Comparison of ENCODE assay signal across 11 cellular contexts in the genomic region with DNA sequence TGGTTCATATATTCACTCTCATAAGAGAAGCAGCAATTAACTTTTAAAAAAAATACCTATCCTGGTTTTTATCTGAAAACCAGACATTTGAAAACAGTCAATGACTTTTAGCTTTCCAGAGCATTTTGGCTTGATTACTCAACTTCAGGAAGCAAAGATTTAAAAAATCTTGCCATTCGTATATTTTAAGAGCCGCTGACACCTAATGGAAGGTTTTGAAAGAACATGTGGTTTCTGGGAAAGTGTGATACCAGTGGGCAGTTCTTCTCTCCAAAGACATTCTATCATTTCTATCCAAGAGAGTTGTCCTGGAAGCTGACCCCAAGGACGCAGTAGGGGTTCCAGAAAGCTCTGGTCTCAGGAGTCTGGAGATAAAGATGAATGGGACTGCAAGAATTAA.
DNase-seq lines count a peak whose midpoint lies in the region; ATAC-seq, FAIRE-seq and TF ChIP-seq lines count a peak whose summit lies in the region.
"Had no signal": no experiment of that assay in that cellular context is flagged by ENCODE, and none has a peak within 500 bp of the region (broad histone marks: within the 10 kb centered on the region; RNA-seq: fewer than 3 reads in every experiment).

No MANE protein-coding gene starts in this region.

- no peak overlapping the region for H3K23ac ChIP-seq in H1 (ENCODE audit: insufficient read length)

- H3K4me2 ChIP-seq in GM23338 (no peak overlapping the region), H1 (ENCODE audit: insufficient read depth in 1 of 2, low read depth in 2 of 2, low read length in 2 of 2) (no peak overlapping the region)

- H3K4me1 ChIP-seq in GM23338 (ENCODE audit: insufficient read depth) (no peaks in the 10 kb centered on the region), H1 (replicated peaks in 1 of 4; ENCODE audit: control insufficient read depth in 3 of 4, insufficient read depth in 4 of 4, low read length in 3 of 4) (no peaks in the 10 kb centered on the region)

- no peak overlapping the region for H2BK5ac ChIP-seq in H1 (ENCODE audit: low read depth, low read length)

- no peaks in the 10 kb centered on the region for H3K36me3 ChIP-seq in GM23338 (ENCODE audit: insufficient read depth)
- H3K36me3 ChIP-seq in H1 (ENCODE audit: control insufficient read depth in 2 of 4, insufficient read depth in 4 of 4, low read length in 3 of 4) = no peaks in the 10 kb centered on the region

- TF ChIP-seq CTCF in GM23338 (conservative IDR thresholded peaks at IDR 0.05; ENCODE audit: low read depth in 2 of 2) (peak; percentile 43 to 45), H1 (IDR thresholded peaks at IDR 0.05; ENCODE audit: control extremely low read depth in 1 of 3, insufficient read depth in 1 of 3, low read depth in 1 of 3, low read length in 3 of 3) (peak in 2 of 3 experiments; percentile 18 to 20; a peak in 2 of 4 replicates), omental fat pad (IDR thresholded peaks at IDR 0.05) (no peak)

- peak; percentile 62 for FAIRE-seq in H1 (lab: Jason Lieb, UNC)
- FAIRE-seq in frontal cortex (lab: Jason Lieb, UNC) = no peak
- FAIRE-seq: GM18507, TTC549 had no signal

- H2BK20ac ChIP-seq in H1 (ENCODE audit: low read length) = no peak overlapping the region

- no peaks in the 10 kb centered on the region for H3K23me2 ChIP-seq in H1 (ENCODE audit: low read depth, low read length)

- no peaks in the 10 kb centered on the region for H3K79me1 ChIP-seq in H1 (ENCODE audit: low read depth, low read length)

- TF ChIP-seq RAD21 in H1 (IDR thresholded peaks at IDR 0.05 in 1 of 2, conservative IDR thresholded peaks at IDR 0.05 in 1 of 2; ENCODE audit: low read depth in 2 of 2, low read length in 2 of 2) = peak; percentile 51 to 54

- H3K27ac ChIP-seq in GM23338 (ENCODE audit: low read depth) (no peak overlapping the region), H1 (ENCODE audit: low read depth, low read length) (no peak overlapping the region)

- no peak overlapping the region for H3K4ac ChIP-seq in H1 (replicated peaks; ENCODE audit: insufficient read length, low read depth, low read length)

- 0 out of 3 replicates have a peak, but pooled peaks have one; percentile 26 for ATAC-seq in GM23338
- peak; percentile 61 for ATAC-seq in omental fat pad (ENCODE audit: low FRiP score)
- ATAC-seq in HG03565 (IDR thresholded peaks at IDR 0.05; ENCODE audit: unreplicated experiment) = no peak

- H2BK12ac ChIP-seq in H1 (ENCODE audit: low read depth, low read length) = no peak overlapping the region

- H3K27ac Mint-ChIP-seq in GM23338 = no peak overlapping the region

- WGBS in H1 (ENCODE audit: extremely low coverage in 1 of 2, insufficient coverage in 1 of 2, insufficient read length in 1 of 2, insufficient replicate concordance in 2 of 2, low coverage in 1 of 2, low lambda C conversion rate in 2 of 2, missing lambda C conversion rate in 1 of 2), 2 experiments = 80% methylated on average over 3 of the region's 3 CpGs; no CpG with 5 or more reads in 1 of the 2 experiments

- no peak overlapping the region for H2BK120ac ChIP-seq in H1 (replicated peaks; ENCODE audit: low read depth, low read length)

- 0 out of 2 replicates have a peak, but pooled peaks cover 6% of the 10 kb centered on the region for H3K9me2 ChIP-seq in GM23338 (ENCODE audit: insufficient read depth)

- no peak for TF ChIP-seq POLR2A in H1 (IDR thresholded peaks at IDR 0.05; ENCODE audit: control extremely low read depth in 1 of 2, low read depth in 2 of 2, low read length in 2 of 2)

- H3K36me3 Mint-ChIP-seq in GM23338 (ENCODE audit: low read depth) = no peaks in the 10 kb centered on the region

- H3K18ac ChIP-seq in H1 (ENCODE audit: extremely low read depth, low read length) = no peak overlapping the region

- H3K4me3 ChIP-seq in GM23338 = no peak overlapping the region
- no peak overlapping the region for H3K4me3 ChIP-seq in H1 (ENCODE audit: extremely low read depth in 1 of 4, insufficient read depth in 2 of 4, low read depth in 3 of 4, low read length in 4 of 4)

- H3K4me3 Mint-ChIP-seq in GM23338 = no peak overlapping the region

- H4K5ac ChIP-seq in H1 (ENCODE audit: insufficient read length, low read depth, low read length) = no peak overlapping the region

- H3K9ac ChIP-seq in H1 (replicated peaks in 1 of 4; ENCODE audit: extremely low read depth in 1 of 4, low read depth in 3 of 4, low read length in 3 of 4) = no peak overlapping the region

- H3K27me3 Mint-ChIP-seq in GM23338 (ENCODE audit: insufficient read depth, low read depth, poor library complexity) = peaks cover 2% of the 10 kb centered on the region

- H3K9me3 ChIP-seq in H1 (ENCODE audit: insufficient read depth in 2 of 2, low read depth in 1 of 2, low read length in 1 of 2) = no peaks in the 10 kb centered on the region

- H3K27me3 ChIP-seq in GM23338 (ENCODE audit: insufficient read depth) (no peaks in the 10 kb centered on the region), H1 (replicated peaks in 1 of 4; ENCODE audit: control insufficient read depth in 3 of 4, extremely low read depth in 1 of 4, insufficient read depth in 3 of 4, low read length in 3 of 4) (no peaks in the 10 kb centered on the region)

- no peak overlapping the region for H2BK15ac ChIP-seq in H1 (ENCODE audit: low read length)

- H2AFZ ChIP-seq in GM23338 = no peak overlapping the region
- H2AFZ ChIP-seq in H1 (ENCODE audit: low read length) = no peak overlapping the region

- no peaks in the 10 kb centered on the region for H3K9me3 Mint-ChIP-seq in GM23338

- TF ChIP-seq EP300 in H1 (IDR thresholded peaks at IDR 0.05; ENCODE audit: borderline replicate concordance in 1 of 2, low read depth in 2 of 2, low read length in 2 of 2) = no peak

- peak; percentile 25 for DNase-seq in GM23338 (ENCODE audit: low spot score)
- DNase-seq in NCI-H460 (ENCODE audit: extremely low read depth, low read depth) = peak; percentile 19
- DNase-seq in H1 (ENCODE audit: low read depth in 1 of 2, low spot score in 2 of 2) = no peak
- DNase-seq in omental fat pad (ENCODE audit: low spot score) = no peak
- DNase-seq in cerebellar nuclear complex (lab: John Stamatoyannopoulos, UW) = no peak
- DNase-seq in frontal cortex (ENCODE audit: low spot score in 2 of 2) = no peak
- DNase-seq: hypothalamus, Karpas-422 had no signal

- H3K14ac ChIP-seq in H1 (ENCODE audit: insufficient read length) = no peak overlapping the region

- CTCF ChIA-PET in H1 (lab: Charles Lee; ENCODE audit: partially characterized antibody) = interaction anchor here (0.9 to 2.4 kb wide), 9 partner anchors 10 to 317 kb away, joined by 3 to 13 read pairs (median 4); no protein-coding TSS in a partner anchor

- H4K20me1 ChIP-seq in GM23338 (replicated peaks; ENCODE audit: insufficient read depth) (no peaks in the 10 kb centered on the region), H1 (replicated peaks in 1 of 2; ENCODE audit: control insufficient read depth in 1 of 2, insufficient read depth in 2 of 2, low read length in 2 of 2) (no peaks in the 10 kb centered on the region)

- no peak overlapping the region for H4K91ac ChIP-seq in H1 (replicated peaks; ENCODE audit: insufficient read length, low read length)

- H2AK5ac ChIP-seq in H1 (ENCODE audit: low read depth, low read length) = no peak overlapping the region

- POLR2A ChIA-PET in H1 (lab: Charles Lee; ENCODE audit: partially characterized antibody) = no interaction called here

- no peaks in the 10 kb centered on the region for H3F3A ChIP-seq in GM23338 (replicated peaks; ENCODE audit: low read depth)

- H3K79me2 ChIP-seq in GM23338 (replicated peaks; ENCODE audit: insufficient read depth) = no peaks in the 10 kb centered on the region
- no peaks in the 10 kb centered on the region for H3K79me2 ChIP-seq in H1 (ENCODE audit: control insufficient read depth in 1 of 2, insufficient read depth in 2 of 2, low read length in 2 of 2)

- H3K56ac ChIP-seq in H1 (replicated peaks; ENCODE audit: insufficient read length, low read depth, low read length) = no peak overlapping the region

- H3K4me1 Mint-ChIP-seq in GM23338 = peaks cover 11% of the 10 kb centered on the region

- H4K8ac ChIP-seq in H1 (ENCODE audit: extremely low read depth, insufficient read depth, low read length) = no peak overlapping the region

TF ChIP-seq in H1, 55 proteins besides CTCF, POLR2A, EP300 and RAD21:
- TF ChIP-seq GTF2F1 (IDR thresholded peaks at IDR 0.05; ENCODE audit: borderline replicate concordance, low read depth, low read length) = no peak
- TF ChIP-seq JUND (IDR thresholded peaks at IDR 0.05; ENCODE audit: low read length) = no peak
- no peak for TF ChIP-seq TCF12 (IDR thresholded peaks at IDR 0.05; ENCODE audit: low read depth, low read length)
- TF ChIP-seq BCL11A (IDR thresholded peaks at IDR 0.05; ENCODE audit: low read depth in 2 of 2, low read length in 2 of 2) = no peak
- no peak for TF ChIP-seq NRF1 (IDR thresholded peaks at IDR 0.05; ENCODE audit: low read depth, low read length)
- TF ChIP-seq HDAC2 (IDR thresholded peaks at IDR 0.05; ENCODE audit: borderline replicate concordance in 1 of 2, low read depth in 2 of 2, low read length in 2 of 2) = no peak
- no peak for TF ChIP-seq SRF (IDR thresholded peaks at IDR 0.05; ENCODE audit: low read depth, low read length)
- no peak for TF ChIP-seq TAF7 (optimal IDR thresholded peaks at IDR 0.05; ENCODE audit: borderline replicate concordance, low read depth, low read length)
- no peak for TF ChIP-seq BRCA1 (IDR thresholded peaks at IDR 0.05; ENCODE audit: low read depth, low read length)
- no peak for TF ChIP-seq SUZ12 (IDR thresholded peaks at IDR 0.05; ENCODE audit: low read length)
TF ChIP-seq in H1: peak in this region for 0.

Comparison
In these comparisons a context has a peak if more than half of its experiments do, and no peak if none do; other contexts are left out.
1. DNase-seq: peak in GM23338 (single experiment) and NCI-H460 (single experiment); none in H1 (0 of 2), omental fat pad (single experiment), cerebellar nuclear complex (0 of 2) and frontal cortex (0 of 2).
2. CTCF ChIP-seq: peak in GM23338 (2 of 2) and H1 (2 of 3); none in omental fat pad (0 of 3).